8 cellular contexts compared by ENCODE assay signal in genomic region chr5:43514471-43514815, GRCh38. TPM values are rescaled to one million over a fixed set of nuclear protein-coding genes. Genes with fewer than 3 reads are reported as not detected.
DNase-seq lines count a peak whose midpoint lies in the region; FAIRE-seq and TF ChIP-seq lines count a peak whose summit lies in the region.

No MANE protein-coding gene starts in this region.

- H3K4me3 ChIP-seq in iPS-15b (ENCODE audit: low read depth, low read length): peak overlapping the region; percentile 90
- peak overlapping the region; percentile 39 to 76 (median 52) for H3K4me3 ChIP-seq in spleen

- TF ChIP-seq POLR2A in H54 (IDR thresholded peaks at IDR 0.05; ENCODE audit: low read depth, low read length) (no peak), spleen (IDR thresholded peaks at IDR 0.05) (no peak)

- peak overlapping the region; percentile 95 for H3K27ac Mint-ChIP-seq in activated naive CD8-positive, alpha-beta T cell

- H3K27ac ChIP-seq in spleen: peak overlapping the region; percentile 79 to 91 (median 88)

- H3K4me3 Mint-ChIP-seq in activated naive CD8-positive, alpha-beta T cell: peak overlapping the region; percentile 94

- H3K9me3 Mint-ChIP-seq in activated naive CD8-positive, alpha-beta T cell (ENCODE audit: low read depth): no peaks in the 10 kb centered on the region

- no peak for TF ChIP-seq CTCF in spleen (IDR thresholded peaks at IDR 0.05 in 8 of 11, conservative IDR thresholded peaks at IDR 0.05 in 3 of 11)

- no peaks in the 10 kb centered on the region for H3K9me3 ChIP-seq in iPS-15b (ENCODE audit: control insufficient read depth, insufficient read depth, low read length)
- H3K9me3 ChIP-seq in spleen: no peaks in the 10 kb centered on the region

- intact Hi-C loops in spleen (cut with DNase I; ENCODE audit: low total_unique reads): no loop called here

- H3K36me3 ChIP-seq in iPS-15b (ENCODE audit: control insufficient read depth, insufficient read depth, low read length): no peaks in the 10 kb centered on the region
- H3K36me3 ChIP-seq in spleen: no peaks in the 10 kb centered on the region

- H3K36me3 Mint-ChIP-seq in activated naive CD8-positive, alpha-beta T cell: peaks cover 13% of the 10 kb centered on the region

- H3K9ac ChIP-seq in iPS-15b (ENCODE audit: low read depth, low read length): peak overlapping the region; percentile 95

- DNase-seq in activated naive CD4-positive, alpha-beta T cell treated with Interleukin-2 at 50 U/mL for 16 hours: peak; percentile 59
- no peak for DNase-seq in activated naive CD4-positive, alpha-beta T cell (lab: John Stamatoyannopoulos, UW)
- DNase-seq in H54 (ENCODE audit: insufficient read length, low spot score): peak; percentile 58
- peak; percentile 64 for DNase-seq in LHCN-M2 (ENCODE audit: low read depth)
- DNase-seq in spleen: no peak
- no peak for DNase-seq in NCI-H2171 (lab: John Stamatoyannopoulos, UW)

- peaks cover 7% of the 10 kb centered on the region for H3K4me1 ChIP-seq in iPS-15b (ENCODE audit: control insufficient read depth, insufficient read depth, low read length)
- H3K4me1 ChIP-seq in spleen: peaks cover 6 to 29% (median 22%) of the 10 kb centered on the region in 6 donors

- no peaks in the 10 kb centered on the region for H3K27me3 Mint-ChIP-seq in activated naive CD8-positive, alpha-beta T cell

- H3K4me1 Mint-ChIP-seq in activated naive CD8-positive, alpha-beta T cell (ENCODE audit: low read depth): peaks cover 37% of the 10 kb centered on the region

- FAIRE-seq in H54 (lab: Jason Lieb, UNC): peak; percentile 91

- 1 to 4% (median 1%) methylated on average over 6 of the region's 6 CpGs for WGBS in spleen, 5 donors

- H3K27me3 ChIP-seq in iPS-15b (ENCODE audit: control insufficient read depth, insufficient read depth, low read length) (no peaks in the 10 kb centered on the region), spleen (replicated peaks in 1 of 7) (no peaks in the 10 kb centered on the region)

RNA-seq across cellular contexts. Expression of gene C5orf34, which starts 0.5 kb away (rescaled TPM):
- total RNA-seq in LHCN-M2 (2014; rRNA removed) (11.0 and 12.4 TPM in 2 replicates), spleen (1 to 10 TPM; 1.7 to 4.3 (median 2.7) TPM)
- polyA plus RNA-seq in LHCN-M2 (2012): 1.9 TPM
- 1 to 10 TPM; 1.2 to 2.5 (median 1.7) TPM for polyA plus RNA-seq in spleen

RNA-seq across cellular contexts. Expression of gene TMEM267, which starts 30.8 kb away (rescaled TPM):
- 13.7 and 21.1 TPM in 2 replicates for total RNA-seq in LHCN-M2 (2014; rRNA removed)
- 9.7 TPM for polyA plus RNA-seq in LHCN-M2 (2012)
- 10 to 100 TPM in 6 of 7 donors, 1 to 10 TPM in 1; 9.2 to 18.0 (median 10.7) TPM for total RNA-seq in spleen
- 10 to 100 TPM; 10.2 to 14.4 (median 11.7) TPM for polyA plus RNA-seq in spleen

RNA-seq across cellular contexts. Expression of gene PAIP1, which starts 42.4 kb away (rescaled TPM):
- 129 and 135 TPM in 2 replicates for total RNA-seq in LHCN-M2 (2014; rRNA removed)
- polyA plus RNA-seq in LHCN-M2 (2012): 53.1 TPM
- 10 to 100 TPM; 36.9 to 65.2 (median 50.7) TPM for total RNA-seq in spleen
- 10 to 100 TPM; 24.9 to 38.4 (median 29.9) TPM for polyA plus RNA-seq in spleen

Comparison
In these comparisons a context has a peak if more than half of its experiments do, and no peak if none do; other contexts are left out.
1. DNase-seq: peak in activated naive CD4-positive, alpha-beta T cell treated with Interleukin-2 at 50 U/mL for 16 hours (single experiment), H54 (single experiment) and LHCN-M2 (single experiment); none in activated naive CD4-positive, alpha-beta T cell (0 of 4), spleen (single experiment) and NCI-H2171 (single experiment).